Comparison of ENCODE assay signal across 20 cellular contexts in the genomic region with DNA sequence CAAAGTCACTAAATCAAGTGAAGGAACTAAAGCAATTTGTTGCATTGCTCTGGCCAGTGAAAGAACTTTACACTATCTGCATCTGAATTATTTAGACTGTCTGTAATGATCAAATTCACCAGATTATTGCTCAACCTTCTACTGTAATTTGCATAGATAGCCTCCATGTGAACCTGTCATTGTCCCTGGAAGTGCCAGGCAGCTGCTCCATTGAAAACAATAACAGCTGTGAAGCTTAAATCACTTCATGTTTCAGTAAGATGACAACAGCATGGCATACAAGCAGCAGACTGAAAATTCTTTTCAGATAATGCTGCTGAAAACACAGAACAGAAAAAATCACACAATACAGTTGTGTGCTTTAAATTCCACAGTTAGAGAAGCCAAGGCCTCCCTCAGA.
DNase-seq lines count a peak whose midpoint lies in the region; ATAC-seq, FAIRE-seq and TF ChIP-seq lines count a peak whose summit lies in the region.
"Had no signal": no experiment of that assay in that cellular context is flagged by ENCODE, and none has a peak within 500 bp of the region (broad histone marks: within the 10 kb centered on the region; RNA-seq: fewer than 3 reads in every experiment).

No MANE protein-coding gene starts in this region.

- no peak overlapping the region for H4K91ac ChIP-seq in H1 (replicated peaks; ENCODE audit: insufficient read length, low read length)

- H3K14ac ChIP-seq in H1 (ENCODE audit: insufficient read length): no peak overlapping the region

- no peak overlapping the region for H2BK15ac ChIP-seq in H1 (ENCODE audit: low read length)

- no peaks in the 10 kb centered on the region for H3K79me2 ChIP-seq in H1 (ENCODE audit: control insufficient read depth in 1 of 2, insufficient read depth in 2 of 2, low read length in 2 of 2)

- H3K56ac ChIP-seq in H1 (replicated peaks; ENCODE audit: insufficient read length, low read depth, low read length): no peak overlapping the region

- H3K4ac ChIP-seq in H1 (replicated peaks; ENCODE audit: insufficient read length, low read depth, low read length): no peak overlapping the region

- H2BK5ac ChIP-seq in H1 (ENCODE audit: low read depth, low read length): no peak overlapping the region

- no peak for TF ChIP-seq POLR2A in H1 (IDR thresholded peaks at IDR 0.05; ENCODE audit: control extremely low read depth in 1 of 2, low read depth in 2 of 2, low read length in 2 of 2)

- H2BK120ac ChIP-seq in H1 (replicated peaks; ENCODE audit: low read depth, low read length): no peak overlapping the region

- CTCF ChIA-PET in H1 (lab: Charles Lee; ENCODE audit: partially characterized antibody) (interaction anchor here (0.5 kb wide), 1 partner anchor 75 kb away, joined by 3 read pairs; no protein-coding TSS in a partner anchor), HEK293T (lab: Yijun Ruan, JAX) (no interaction called here)

- no peaks in the 10 kb centered on the region for H3K4me1 ChIP-seq in H1 (replicated peaks in 1 of 4; ENCODE audit: control insufficient read depth in 3 of 4, insufficient read depth in 4 of 4, low read length in 3 of 4)
- H3K4me1 ChIP-seq: breast epithelium, transverse colon had no signal

- no peak for TF ChIP-seq RAD21 in H1 (IDR thresholded peaks at IDR 0.05 in 1 of 2, conservative IDR thresholded peaks at IDR 0.05 in 1 of 2; ENCODE audit: low read depth in 2 of 2, low read length in 2 of 2)

- no peak overlapping the region for H2AFZ ChIP-seq in H1 (ENCODE audit: low read length)

- no peak for TF ChIP-seq CTCF in H1 (IDR thresholded peaks at IDR 0.05; ENCODE audit: control extremely low read depth in 1 of 3, insufficient read depth in 1 of 3, low read depth in 1 of 3, low read length in 3 of 3)
- TF ChIP-seq CTCF in retinal pigment epithelial cell (conservative IDR thresholded peaks at IDR 0.05; ENCODE audit: low read depth, low read length): no peak

- H2BK12ac ChIP-seq in H1 (ENCODE audit: low read depth, low read length): no peak overlapping the region

- H3K23me2 ChIP-seq in H1 (ENCODE audit: low read depth, low read length): no peaks in the 10 kb centered on the region

- H3K4me3 ChIP-seq in H1 (ENCODE audit: extremely low read depth in 1 of 4, insufficient read depth in 2 of 4, low read depth in 3 of 4, low read length in 4 of 4): no peak overlapping the region
- H3K4me3 ChIP-seq in retinal pigment epithelial cell (ENCODE audit: low read length): no peak overlapping the region
- H3K4me3 ChIP-seq: BLaER1, breast epithelium, coronary artery, transverse colon had no signal

- H3K23ac ChIP-seq in H1 (ENCODE audit: insufficient read length): no peak overlapping the region

- no peak for FAIRE-seq in H1 (lab: Jason Lieb, UNC)
- FAIRE-seq: G401.6 had no signal

- no peak overlapping the region for H3K27ac ChIP-seq in H1 (ENCODE audit: low read depth, low read length)
- H3K27ac ChIP-seq: BLaER1, breast epithelium, coronary artery, transverse colon had no signal

- peak; percentile 19 for DNase-seq in NCI-H1436 (lab: John Stamatoyannopoulos, UW)
- no peak for DNase-seq in NCI-H1436 treated with DMSO at 0.1 percent for 48 hours (lab: John Stamatoyannopoulos, UW)
- peak; percentile 74 for DNase-seq in NCI-H345 (lab: John Stamatoyannopoulos, UW)
- no peak for DNase-seq in H1 (ENCODE audit: low read depth in 1 of 2, low spot score in 2 of 2)
- peak; percentile 6 for DNase-seq in retinal pigment epithelial cell (ENCODE audit: low read depth)
- DNase-seq in activated T-cell treated with anti-CD3 and anti-CD28 coated beads for 4 hours: no peak
- DNase-seq in HEK293T (ENCODE audit: extremely low spot score): no peak
- DNase-seq: 8988T; activated CD8-positive, alpha-beta memory T cell treated with anti-CD3 and anti-CD28 coated beads for 24 hours; activated T-cell treated with anti-CD3 and anti-CD28 coated beads, Interleukin-2, amount 50 U/mL, for 72 hours; H7; NCI-H187; NK-92 treated with Interleukin-12 subunit alpha and Interleukin-12 subunit beta, amount 100 ng/mL, for 24 hours; transverse colon had no signal

- H3K27me3 ChIP-seq in H1 (replicated peaks in 1 of 4; ENCODE audit: control insufficient read depth in 3 of 4, extremely low read depth in 1 of 4, insufficient read depth in 3 of 4, low read length in 3 of 4): no peaks in the 10 kb centered on the region
- H3K27me3 ChIP-seq: BLaER1, breast epithelium, transverse colon had no signal

- H3K36me3 ChIP-seq in H1 (ENCODE audit: control insufficient read depth in 2 of 4, insufficient read depth in 4 of 4, low read length in 3 of 4): no peaks in the 10 kb centered on the region
- H3K36me3 ChIP-seq: BLaER1, breast epithelium, transverse colon had no signal

- H3K79me1 ChIP-seq in H1 (ENCODE audit: low read depth, low read length): no peaks in the 10 kb centered on the region

- TF ChIP-seq EP300 in H1 (IDR thresholded peaks at IDR 0.05; ENCODE audit: borderline replicate concordance in 1 of 2, low read depth in 2 of 2, low read length in 2 of 2): no peak

- H2AK5ac ChIP-seq in H1 (ENCODE audit: low read depth, low read length): no peak overlapping the region

- H4K20me1 ChIP-seq in H1 (replicated peaks in 1 of 2; ENCODE audit: control insufficient read depth in 1 of 2, insufficient read depth in 2 of 2, low read length in 2 of 2): no peaks in the 10 kb centered on the region
- H4K20me1 ChIP-seq: BLaER1 had no signal

- H3K4me2 ChIP-seq in H1 (ENCODE audit: insufficient read depth in 1 of 2, low read depth in 2 of 2, low read length in 2 of 2): no peak overlapping the region
- H3K4me2 ChIP-seq: BLaER1 had no signal

- H3K9me3 ChIP-seq in H1 (ENCODE audit: insufficient read depth in 2 of 2, low read depth in 1 of 2, low read length in 1 of 2): no peaks in the 10 kb centered on the region
- H3K9me3 ChIP-seq: BLaER1, breast epithelium, transverse colon had no signal

- POLR2A ChIA-PET in H1 (lab: Charles Lee; ENCODE audit: partially characterized antibody) (no interaction called here), HEK293T (lab: Yijun Ruan, JAX) (no interaction called here)

- H2BK20ac ChIP-seq in H1 (ENCODE audit: low read length): no peak overlapping the region

- H4K5ac ChIP-seq in H1 (ENCODE audit: insufficient read length, low read depth, low read length): no peak overlapping the region

- H3K9ac ChIP-seq in H1 (replicated peaks in 1 of 4; ENCODE audit: extremely low read depth in 1 of 4, low read depth in 3 of 4, low read length in 3 of 4): no peak overlapping the region
- H3K9ac ChIP-seq: BLaER1 had no signal

- no peak overlapping the region for H4K8ac ChIP-seq in H1 (ENCODE audit: extremely low read depth, insufficient read depth, low read length)

- ATAC-seq in HG02798 (IDR thresholded peaks at IDR 0.05; ENCODE audit: poor library complexity, unreplicated experiment): no peak
- ATAC-seq: activated CD4-positive, CD25-positive, alpha-beta regulatory T cell treated with anti-CD3 and anti-CD28 coated beads, Interleukin-2, amount 50 U/mL, for 24 hours; activated T-cell treated with anti-CD3 and anti-CD28 coated beads, Interleukin-2, amount 50 U/mL, for 72 hours had no signal

- H3K18ac ChIP-seq in H1 (ENCODE audit: extremely low read depth, low read length): no peak overlapping the region

TF ChIP-seq in H1, 55 proteins besides CTCF, POLR2A, EP300 and RAD21:
- TF ChIP-seq CEBPB (IDR thresholded peaks at IDR 0.05; ENCODE audit: low read depth, low read length) (peak; percentile 75), CBX5 (IDR thresholded peaks at IDR 0.05; ENCODE audit: low read depth, low read length) (no peak), MAFK (IDR thresholded peaks at IDR 0.05; ENCODE audit: low read depth, low read length) (no peak), GTF2F1 (IDR thresholded peaks at IDR 0.05; ENCODE audit: borderline replicate concordance, low read depth, low read length) (no peak), KDM4A (IDR thresholded peaks at IDR 0.05; ENCODE audit: low read depth, low read length, severe bottlenecking) (no peak), JUN (IDR thresholded peaks at IDR 0.05; ENCODE audit: low read depth, low read length) (no peak), JUND (IDR thresholded peaks at IDR 0.05; ENCODE audit: low read length) (no peak)

TF ChIP-seq in HEK293T, 16 proteins besides CTCF, POLR2A, EP300 and RAD21:
- TF ChIP-seq FOXA1 (IDR thresholded peaks at IDR 0.05) (no peak), SP1 (IDR thresholded peaks at IDR 0.05) (no peak), BHLHE40 (IDR thresholded peaks at IDR 0.05; ENCODE audit: borderline replicate concordance) (no peak), TARDBP (IDR thresholded peaks at IDR 0.05) (no peak), LEF1 (IDR thresholded peaks at IDR 0.05; ENCODE audit: borderline replicate concordance) (no peak), CTBP1 (IDR thresholded peaks at IDR 0.05; ENCODE audit: borderline replicate concordance) (no peak), ZNF384 (IDR thresholded peaks at IDR 0.05) (no peak)
- TF ChIP-seq, protein P1, sequence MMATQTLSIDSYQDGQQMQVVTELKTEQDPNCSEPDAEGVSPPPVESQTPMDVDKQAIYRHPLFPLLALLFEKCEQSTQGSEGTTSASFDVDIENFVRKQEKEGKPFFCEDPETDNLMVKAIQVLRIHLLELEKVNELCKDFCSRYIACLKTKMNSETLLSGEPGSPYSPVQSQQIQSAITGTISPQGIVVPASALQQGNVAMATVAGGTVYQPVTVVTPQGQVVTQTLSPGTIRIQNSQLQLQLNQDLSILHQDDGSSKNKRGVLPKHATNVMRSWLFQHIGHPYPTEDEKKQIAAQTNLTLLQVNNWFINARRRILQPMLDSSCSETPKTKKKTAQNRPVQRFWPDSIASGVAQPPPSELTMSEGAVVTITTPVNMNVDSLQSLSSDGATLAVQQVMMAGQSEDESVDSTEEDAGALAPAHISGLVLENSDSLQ (IDR thresholded peaks at IDR 0.05): no peak
TF ChIP-seq in HEK293T: peak in this region for 0.

Comparison
In these comparisons a context has a peak if more than half of its experiments do, and no peak if none do; other contexts are left out.
1. DNase-seq: peak in NCI-H1436 (single experiment), NCI-H345 (single experiment) and retinal pigment epithelial cell (single experiment); none in NCI-H1436 treated with DMSO at 0.1 percent for 48 hours (single experiment), H1 (0 of 2), activated T-cell treated with anti-CD3 and anti-CD28 coated beads for 4 hours (single experiment) and HEK293T (single experiment).